1 cellular context compared by ENCODE assay signal in the genomic region with DNA sequence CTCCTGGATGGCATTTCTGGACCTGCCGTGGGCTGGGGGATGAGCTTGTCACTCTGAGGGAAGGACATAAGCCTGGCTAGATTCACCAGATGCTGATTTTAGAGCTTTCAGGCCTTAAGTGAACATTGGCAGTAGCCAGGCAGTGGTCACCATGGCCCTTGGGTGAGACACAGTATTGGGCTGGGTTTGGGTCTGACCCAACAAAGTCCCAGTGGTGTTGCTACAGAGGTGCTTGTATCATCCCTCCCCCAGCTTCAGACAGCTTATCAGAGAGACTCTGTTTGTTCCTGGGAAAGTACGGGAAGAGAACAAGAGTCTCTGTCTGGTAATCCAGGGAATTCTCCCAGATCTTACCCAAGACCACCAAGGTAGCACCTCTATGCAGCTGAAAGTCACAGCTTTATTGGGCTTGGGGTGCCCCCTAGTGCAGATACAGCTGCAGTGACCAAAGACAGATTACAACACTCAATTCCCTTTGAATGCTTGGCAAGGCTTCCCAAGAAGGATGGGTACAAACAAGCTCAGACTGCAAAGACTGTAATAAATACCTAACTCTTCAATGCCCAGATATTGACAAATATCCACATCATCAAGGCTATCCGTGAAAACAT.
TF ChIP-seq lines count a peak whose summit lies in the region.

No MANE protein-coding gene starts in this region.

TF ChIP-seq in K562, 482 proteins besides CTCF, POLR2A, EP300 and RAD21 (continued from another document):
- TF ChIP-seq, protein P1, sequence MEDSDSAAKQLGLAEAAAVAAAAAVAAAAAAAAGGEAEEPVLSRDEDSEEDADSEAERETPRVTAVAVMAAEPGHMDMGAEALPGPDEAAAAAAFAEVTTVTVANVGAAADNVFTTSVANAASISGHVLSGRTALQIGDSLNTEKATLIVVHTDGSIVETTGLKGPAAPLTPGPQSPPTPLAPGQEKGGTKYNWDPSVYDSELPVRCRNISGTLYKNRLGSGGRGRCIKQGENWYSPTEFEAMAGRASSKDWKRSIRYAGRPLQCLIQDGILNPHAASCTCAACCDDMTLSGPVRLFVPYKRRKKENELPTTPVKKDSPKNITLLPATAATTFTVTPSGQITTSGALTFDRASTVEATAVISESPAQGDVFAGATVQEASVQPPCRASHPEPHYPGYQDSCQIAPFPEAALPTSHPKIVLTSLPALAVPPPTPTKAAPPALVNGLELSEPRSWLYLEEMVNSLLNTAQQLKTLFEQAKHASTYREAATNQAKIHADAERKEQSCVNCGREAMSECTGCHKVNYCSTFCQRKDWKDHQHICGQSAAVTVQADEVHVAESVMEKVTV (CRISPR knock-in tag; IDR thresholded peaks at IDR 0.05): 0 out of 2 replicates have a peak, but pooled peaks have one; percentile 48
- TF ChIP-seq ZNF586 (CRISPR knock-in tag; conservative IDR thresholded peaks at IDR 0.05): no peak
- peak; percentile 74 for TF ChIP-seq CEBPB (tag; IDR thresholded peaks at IDR 0.05)
- TF ChIP-seq CC2D1A (IDR thresholded peaks at IDR 0.05): 0 out of 2 replicates have a peak, but pooled peaks have one; percentile 44
- TF ChIP-seq CEBPG (CRISPR knock-in tag; IDR thresholded peaks at IDR 0.05): no peak
- 0 out of 4 replicates have a peak, but pooled peaks of 1 of the 2 experiments have one; percentile 18 for TF ChIP-seq CEBPG (tag; conservative IDR thresholded peaks at IDR 0.05 in 1 of 2, IDR thresholded peaks at IDR 0.05 in 1 of 2)
- TF ChIP-seq HNRNPUL1 (IDR thresholded peaks at IDR 0.05; ENCODE audit: low read length): no peak
- TF ChIP-seq SMC3 (conservative IDR thresholded peaks at IDR 0.05; ENCODE audit: insufficient read depth, low read depth, low read length): peak; percentile 73
